In the genomic region with DNA sequence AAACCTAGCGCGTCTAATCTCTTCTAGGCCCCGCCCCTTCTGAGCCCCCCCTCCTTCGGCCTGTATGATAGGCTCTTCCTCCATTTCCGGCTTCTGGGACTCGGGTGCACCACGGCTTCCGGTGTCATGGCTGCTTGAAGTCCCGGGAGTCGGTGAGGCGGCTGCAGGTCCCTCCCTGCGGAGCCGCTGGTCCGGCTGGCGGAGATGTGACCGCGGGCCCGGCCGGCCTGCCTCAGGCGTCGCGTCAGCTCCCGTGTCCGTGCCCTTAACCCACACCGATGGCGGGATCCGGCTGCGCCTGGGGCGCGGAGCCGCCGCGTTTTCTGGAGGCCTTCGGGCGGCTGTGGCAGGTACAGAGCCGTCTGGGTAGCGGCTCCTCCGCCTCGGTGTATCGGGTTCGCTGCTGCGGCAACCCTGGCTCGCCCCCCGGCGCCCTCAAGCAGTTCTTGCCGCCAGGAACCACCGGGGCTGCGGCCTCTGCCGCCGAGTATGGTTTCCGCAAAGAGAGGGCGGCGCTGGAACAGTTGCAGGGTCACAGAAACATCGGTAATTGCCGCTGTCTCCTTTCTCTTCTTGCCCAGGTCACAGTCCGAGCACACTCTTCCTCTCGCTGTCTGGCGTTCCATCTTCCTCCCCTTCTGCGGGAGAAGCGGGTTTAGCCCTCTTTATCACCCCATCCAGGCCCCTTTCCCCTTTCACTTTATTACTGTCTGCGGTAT, we compare ENCODE assay signal across 8 cellular contexts. TPM values are rescaled to one million over a fixed set of nuclear protein-coding genes. Genes with fewer than 3 reads are reported as not detected.
DNase-seq lines count a peak whose midpoint lies in the region; ATAC-seq and TF ChIP-seq lines count a peak whose summit lies in the region.

A gene with protein sequence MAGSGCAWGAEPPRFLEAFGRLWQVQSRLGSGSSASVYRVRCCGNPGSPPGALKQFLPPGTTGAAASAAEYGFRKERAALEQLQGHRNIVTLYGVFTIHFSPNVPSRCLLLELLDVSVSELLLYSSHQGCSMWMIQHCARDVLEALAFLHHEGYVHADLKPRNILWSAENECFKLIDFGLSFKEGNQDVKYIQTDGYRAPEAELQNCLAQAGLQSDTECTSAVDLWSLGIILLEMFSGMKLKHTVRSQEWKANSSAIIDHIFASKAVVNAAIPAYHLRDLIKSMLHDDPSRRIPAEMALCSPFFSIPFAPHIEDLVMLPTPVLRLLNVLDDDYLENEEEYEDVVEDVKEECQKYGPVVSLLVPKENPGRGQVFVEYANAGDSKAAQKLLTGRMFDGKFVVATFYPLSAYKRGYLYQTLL (plus strand): TSS at position 96 of the 719 bp plus-strand sequence. CDS start 183 bp downstream, at position 279.

- H3K4me3 ChIP-seq in right atrium auricular region = peak within 1 kb of the TSS; percentile 82 to 90
- H3K4me3 ChIP-seq in psoas muscle = peak within 1 kb of the TSS; percentile 99
- peak within 1 kb of the TSS; percentile 84 for H3K4me3 ChIP-seq in urinary bladder (ENCODE audit: low read depth, low read length)

- DNase-seq in NCI-H187 treated with DMSO at 0.1 percent for 48 hours (lab: John Stamatoyannopoulos, UW) (peak; percentile 97), right atrium auricular region (ENCODE audit: low spot score) (peak; percentile 94), psoas muscle (peak; percentile 91 to 94)

- H3K4me1 ChIP-seq in right atrium auricular region (peaks cover 0 to 23% of the 10 kb centered on the region in 2 donors), psoas muscle (peaks cover 33% of the 10 kb centered on the region), urinary bladder (ENCODE audit: insufficient read depth) (no peaks in the 10 kb centered on the region)

- H3K36me3 ChIP-seq in right atrium auricular region (peaks cover 30% of the 10 kb centered on the region), psoas muscle (ENCODE audit: insufficient read depth in 1 of 2, low read depth in 1 of 2) (peaks cover 0 to 32% of the 10 kb centered on the region in 2 donors), urinary bladder (ENCODE audit: insufficient read depth) (peaks cover 1% of the 10 kb centered on the region)

- H3K27me3 ChIP-seq in right atrium auricular region (no peaks in the 10 kb centered on the region), psoas muscle (ENCODE audit: insufficient read depth in 3 of 3, low read length in 2 of 3) (no peaks in the 10 kb centered on the region)

- H3K27ac ChIP-seq in angular gyrus (ENCODE audit: low read depth, low read length) (peak within 1 kb of the TSS; percentile 83), right atrium auricular region (peak within 1 kb of the TSS; percentile 82 to 93), psoas muscle (peak within 1 kb of the TSS; percentile 96), urinary bladder (ENCODE audit: low read depth) (peak within 1 kb of the TSS; percentile 90)

- peak; percentile 88 for TF ChIP-seq POLR2A in GM18505 (IDR thresholded peaks at IDR 0.05; ENCODE audit: borderline replicate concordance, extremely low read depth, insufficient read depth, insufficient read length)

- TF ChIP-seq CTCF in right atrium auricular region (IDR thresholded peaks at IDR 0.05) (no peak), psoas muscle (IDR thresholded peaks at IDR 0.05) (no peak)

- 0% methylated on average over 48 to 61 of the region's 61 CpGs for WGBS in psoas muscle, 3 donors
- WGBS in urinary bladder = under 1% methylated on average over 61 of the region's 61 CpGs

- no peaks in the 10 kb centered on the region for H3K9me3 ChIP-seq in right atrium auricular region
- no peaks in the 10 kb centered on the region for H3K9me3 ChIP-seq in psoas muscle

- ATAC-seq in GM18505 (IDR thresholded peaks at IDR 0.05; ENCODE audit: unreplicated experiment) = peak; percentile 97
- peak; percentile 95 for ATAC-seq in HG02970 (IDR thresholded peaks at IDR 0.05; ENCODE audit: low FRiP score, unreplicated experiment)
- peak; percentile 99 to 100 (median 99) for ATAC-seq in psoas muscle

- intact Hi-C loops in T-helper 2 cell treated with Interferon-gamma antibody and Interleukin-4, amounts not matched to agents 100 ng/mL and 5 ng/mL, for 36 hours (cut with micrococcal nuclease) = loop anchor here (1.0 to 2.0 kb wide), 2 partner anchors 63 to 823 kb away; a partner anchor contains a TSS
- intact Hi-C loops in psoas muscle (cut with DNase I) = loop anchor here in 1 of 2 donors (5.0 to 10.0 kb wide), 2 partner anchors 64 to 443 kb away; a partner anchor contains a TSS

RNA-seq across cellular contexts. Expression of the gene that starts here (rescaled TPM):
- total RNA-seq in T-helper 2 cell treated with Interferon-gamma antibody and Interleukin-4, amounts not matched to agents 100 ng/mL and 5 ng/mL, for 36 hours = 64.7 and 66.3 TPM in 2 replicates
- total RNA-seq in right atrium auricular region (10 to 100 TPM; 24.3 to 28.6 TPM), psoas muscle (10 to 100 TPM; 24.3 to 62.1 (median 40.5) TPM), urinary bladder (58.2 TPM)
- polyA plus RNA-seq in psoas muscle (10 to 100 TPM; 16.7 to 57.3 (median 16.7) TPM), urinary bladder (13.3 TPM)

Comparison
In these comparisons a context has a peak if more than half of its experiments do, and no peak if none do; other contexts are left out.
1. Peak in every context shown above with its lines: DNase-seq, ATAC-seq, H3K4me3 ChIP-seq and H3K27ac ChIP-seq.